In the genomic region with DNA sequence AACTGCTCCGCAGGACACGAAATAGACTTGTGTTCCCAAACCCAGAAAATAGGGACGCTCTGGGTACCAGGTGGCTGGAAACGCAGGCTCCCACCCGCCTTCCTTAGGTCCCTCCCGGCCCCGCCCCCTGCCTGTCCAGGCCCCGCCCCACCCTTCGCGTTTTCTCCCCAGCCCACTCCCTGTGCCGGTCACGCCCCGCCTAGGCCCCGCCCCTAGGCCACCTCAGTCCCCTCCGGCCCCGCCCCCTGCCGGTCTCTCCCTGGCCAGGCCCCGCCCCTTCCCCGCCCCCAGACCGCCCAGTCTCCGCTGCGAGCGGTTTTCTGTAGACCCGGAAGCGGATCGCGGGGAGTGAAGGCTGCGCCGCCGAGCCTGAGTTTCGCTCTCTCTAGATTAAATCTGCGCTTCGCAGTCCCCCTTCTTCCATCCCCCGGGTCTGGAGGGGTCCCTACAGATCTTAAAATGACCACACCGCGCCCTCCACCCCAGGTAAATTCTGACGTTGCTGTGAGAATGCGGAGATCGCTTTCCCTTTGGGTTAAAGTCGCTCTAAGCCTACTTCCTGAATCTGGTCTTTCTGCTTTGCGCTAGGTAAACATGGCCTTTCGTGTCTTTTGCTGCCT, we compare ENCODE assay signal across 8 cellular contexts. TPM values are rescaled to one million over a fixed set of nuclear protein-coding genes. Genes with fewer than 3 reads are reported as not detected.
A peak's percentile ranks its signal among the peaks of the same experiment; 100 is the strongest.
DNase-seq lines count a peak whose midpoint lies in the region; ATAC-seq and TF ChIP-seq lines count a peak whose summit lies in the region.

No MANE protein-coding gene starts in this region.

- CTCF ChIA-PET in PC-3 (lab: Charles Lee) = interaction anchor here (0.7 kb wide), 1 partner anchor 237 kb away, joined by 5 read pairs; no protein-coding TSS in a partner anchor

- TF ChIP-seq CTCF in PC-3 (conservative IDR thresholded peaks at IDR 0.05; ENCODE audit: low read depth, low read length) = no peak
- TF ChIP-seq CTCF in fibroblast of villous mesenchyme (IDR thresholded peaks at IDR 0.05; ENCODE audit: insufficient read depth, low read depth, low read length) = no peak

- H3K9me3 Mint-ChIP-seq in natural killer cell treated with Interleukin-12 subunit alpha and Interleukin-12 subunit beta and Interleukin-15 and Interleukin-18, amount 100 ng/mL, for 72 hours = peaks cover 11% of the 10 kb centered on the region
- H3K9me3 Mint-ChIP-seq in stimulated activated effector memory CD8-positive, alpha-beta T cell treated with anti-CD3 and anti-CD28 coated beads, Interleukin-12 subunit alpha, Interleukin-12 subunit beta, amount 100 ng/mL, for 72 hours = peaks cover 18% of the 10 kb centered on the region

- peak overlapping the region; percentile 90 to 96 for H3K27ac Mint-ChIP-seq in natural killer cell treated with Interleukin-12 subunit alpha and Interleukin-12 subunit beta and Interleukin-15 and Interleukin-18, amount 100 ng/mL, for 72 hours
- peak overlapping the region; percentile 95 for H3K27ac Mint-ChIP-seq in stimulated activated effector memory CD8-positive, alpha-beta T cell treated with anti-CD3 and anti-CD28 coated beads, Interleukin-12 subunit alpha, Interleukin-12 subunit beta, amount 100 ng/mL, for 72 hours

- H4K20me1 ChIP-seq in PC-3 (ENCODE audit: low read length) = no peaks in the 10 kb centered on the region

- H2AFZ ChIP-seq in PC-3 (ENCODE audit: low read length) = peak overlapping the region; percentile 84

- H3K27me3 Mint-ChIP-seq in natural killer cell treated with Interleukin-12 subunit alpha and Interleukin-12 subunit beta and Interleukin-15 and Interleukin-18, amount 100 ng/mL, for 72 hours = no peaks in the 10 kb centered on the region

- peaks cover 31% of the 10 kb centered on the region for H3K9me3 ChIP-seq in PC-3 (ENCODE audit: low read length)

- H3K79me2 ChIP-seq in PC-3 (ENCODE audit: low read length) = peaks cover 8% of the 10 kb centered on the region; the same call in 1 of the 2 replicates

- H3K4me1 ChIP-seq in PC-3 (ENCODE audit: insufficient read depth, low read length) = peaks cover 6% of the 10 kb centered on the region; the same call in 1 of the 2 replicates

- peak overlapping the region; percentile 95 for H3K4me3 Mint-ChIP-seq in natural killer cell treated with Interleukin-12 subunit alpha and Interleukin-12 subunit beta and Interleukin-15 and Interleukin-18, amount 100 ng/mL, for 72 hours
- peak overlapping the region; percentile 93 for H3K4me3 Mint-ChIP-seq in stimulated activated effector memory CD8-positive, alpha-beta T cell treated with anti-CD3 and anti-CD28 coated beads, Interleukin-12 subunit alpha, Interleukin-12 subunit beta, amount 100 ng/mL, for 72 hours

- H3K27me3 ChIP-seq in PC-3 (ENCODE audit: low read length) = no peaks in the 10 kb centered on the region

- DNase-seq in COR-L47 (lab: John Stamatoyannopoulos, UW) (peak; percentile 92), PC-3 (peak; percentile 81), fibroblast of villous mesenchyme (ENCODE audit: low read depth) (peak; percentile 95)
- peak; percentile 99 for DNase-seq in activated effector memory CD4-positive, alpha-beta T cell treated with anti-CD3 and anti-CD28 coated beads, Interleukin-2, amount 50 U/mL, for 16 hours
- DNase-seq in natural killer cell treated with Interleukin-12 subunit alpha and Interleukin-12 subunit beta and Interleukin-15 and Interleukin-18, amount 100 ng/mL, for 72 hours (ENCODE audit: low spot score) = peak; percentile 97
- DNase-seq in stimulated activated effector memory CD8-positive, alpha-beta T cell treated with anti-CD3 and anti-CD28 coated beads, Interleukin-12 subunit alpha, Interleukin-12 subunit beta, amount 100 ng/mL, for 72 hours (ENCODE audit: low spot score in 2 of 2) = peak; percentile 85 to 86

- peaks cover 18 to 26% of the 10 kb centered on the region in 2 donors for H3K4me1 Mint-ChIP-seq in natural killer cell treated with Interleukin-12 subunit alpha and Interleukin-12 subunit beta and Interleukin-15 and Interleukin-18, amount 100 ng/mL, for 72 hours (ENCODE audit: low read depth in 2 of 2)
- H3K4me1 Mint-ChIP-seq in stimulated activated effector memory CD8-positive, alpha-beta T cell treated with anti-CD3 and anti-CD28 coated beads, Interleukin-12 subunit alpha, Interleukin-12 subunit beta, amount 100 ng/mL, for 72 hours = peaks cover 20% of the 10 kb centered on the region

- H3K9ac ChIP-seq in PC-3 (ENCODE audit: low read length) = peak overlapping the region; percentile 64

- ATAC-seq in HG02973 (IDR thresholded peaks at IDR 0.05; ENCODE audit: unreplicated experiment) = peak; percentile 58
- ATAC-seq in PC-3 = peak; percentile 71
- ATAC-seq in natural killer cell treated with Interleukin-12 subunit alpha and Interleukin-12 subunit beta and Interleukin-15 and Interleukin-18, amount 100 ng/mL, for 72 hours = peak; percentile 95 to 97
- peak; percentile 81 for ATAC-seq in stimulated activated effector memory CD8-positive, alpha-beta T cell treated with anti-CD3 and anti-CD28 coated beads, Interleukin-12 subunit alpha, Interleukin-12 subunit beta, amount 100 ng/mL, for 72 hours
- no peak for ATAC-seq in GM19467 (IDR thresholded peaks at IDR 0.05; ENCODE audit: unreplicated experiment)

- peak overlapping the region; percentile 71 for H3K4me2 ChIP-seq in PC-3 (ENCODE audit: low read length)

- H3K36me3 Mint-ChIP-seq in natural killer cell treated with Interleukin-12 subunit alpha and Interleukin-12 subunit beta and Interleukin-15 and Interleukin-18, amount 100 ng/mL, for 72 hours = peaks cover 37% of the 10 kb centered on the region
- H3K36me3 Mint-ChIP-seq in stimulated activated effector memory CD8-positive, alpha-beta T cell treated with anti-CD3 and anti-CD28 coated beads, Interleukin-12 subunit alpha, Interleukin-12 subunit beta, amount 100 ng/mL, for 72 hours = peaks cover 24% of the 10 kb centered on the region

- no peaks in the 10 kb centered on the region for H3F3A ChIP-seq in PC-3 (ENCODE audit: low read length, unreplicated experiment)

- H3K9me2 ChIP-seq in PC-3 (replicated peaks; ENCODE audit: low read length) = no peaks in the 10 kb centered on the region

- TSS peak; percentile 72 for BruUV-seq in PC-3 (replicated peaks; lab: Mats Ljungman, UMichigan)

- POLR2A ChIA-PET in PC-3 (lab: Charles Lee; ENCODE audit: unreplicated experiment) = no interaction called here

- H3K27ac ChIP-seq in PC-3 (ENCODE audit: low read length) = peak overlapping the region; percentile 17; the same call in 1 of the 2 replicates

- H3K4me3 ChIP-seq in PC-3 (ENCODE audit: low read length) = peak overlapping the region; percentile 81
- peak overlapping the region; percentile 87 for H3K4me3 ChIP-seq in fibroblast of villous mesenchyme (ENCODE audit: low read depth, low read length)

- intact Hi-C loops in PC-3 (cut with micrococcal nuclease) = loop anchor here (5.0 to 10.0 kb wide), 3 partner anchors 95 to 198 kb away; a partner anchor contains a TSS

- H3K36me3 ChIP-seq in PC-3 (ENCODE audit: low read depth, low read length) = peaks cover 31% of the 10 kb centered on the region

RNA-seq across cellular contexts. Expression of a gene that starts 3.7 kb away (rescaled TPM):
- total RNA-seq in PC-3 (2014; rRNA removed) (0.77 and 0.81 TPM in 2 replicates), fibroblast of villous mesenchyme (0.32 and 0.86 TPM in 2 replicates)
- total RNA-seq in natural killer cell treated with Interleukin-12 subunit alpha and Interleukin-12 subunit beta and Interleukin-15 and Interleukin-18, amount 100 ng/mL, for 72 hours = 1 to 10 TPM; 2.1 to 3.0 TPM

RNA-seq across cellular contexts. Expression of a gene that starts 38.0 kb away (rescaled TPM):
- total RNA-seq in PC-3 (2014; rRNA removed) (8.5 and 9.1 TPM in 2 replicates), fibroblast of villous mesenchyme (6.8 and 7.8 TPM in 2 replicates)
- 10 to 100 TPM in 1 of 2 donors, 1 to 10 TPM in 1; 4.6 to 12.6 TPM for total RNA-seq in natural killer cell treated with Interleukin-12 subunit alpha and Interleukin-12 subunit beta and Interleukin-15 and Interleukin-18, amount 100 ng/mL, for 72 hours

RNA-seq across cellular contexts. Expression of a gene that starts 57.8 kb away (rescaled TPM):
- total RNA-seq in PC-3 (2014; rRNA removed) = 8.0 and 14.1 TPM in 2 replicates
- 9.3 and 16.4 TPM in 2 replicates for total RNA-seq in fibroblast of villous mesenchyme
- total RNA-seq in natural killer cell treated with Interleukin-12 subunit alpha and Interleukin-12 subunit beta and Interleukin-15 and Interleukin-18, amount 100 ng/mL, for 72 hours = 10 to 100 TPM in 1 of 2 donors, 1 to 10 TPM in 1; 2.2 to 11.2 TPM
